ENCODE assay signal across 12 cellular contexts in genomic region chr19:43462383-43462782, GRCh38. TPM values are rescaled to one million over a fixed set of nuclear protein-coding genes. Genes with fewer than 3 reads are reported as not detected.
DNase-seq lines count a peak whose midpoint lies in the region; TF ChIP-seq lines count a peak whose summit lies in the region.
"Had no signal": no experiment of that assay in that cellular context is flagged by ENCODE, and none has a peak within 500 bp of the region (broad histone marks: within the 10 kb centered on the region; RNA-seq: fewer than 3 reads in every experiment).

No MANE protein-coding gene starts in this region.

- in situ Hi-C loops in transverse colon (cut with MboI; ENCODE audit: low pct_ligation_motif_present in 1 of 4, low pct_unique_long_range_greater_than_20kb in 1 of 4, low sequenced_read_pairs in 3 of 4) = no loop called here

- no peak for TF ChIP-seq CTCF in prostate gland (IDR thresholded peaks at IDR 0.05)
- TF ChIP-seq CTCF in tibial artery (IDR thresholded peaks at IDR 0.05) = no peak
- no peak for TF ChIP-seq CTCF in transverse colon (IDR thresholded peaks at IDR 0.05)

- intact Hi-C loops in prostate gland (cut with DNase I) (loop anchor here (5.0 kb wide), 1 partner anchor 40 kb away; the partner anchor contains the start of gene PHLDB3), tibial artery (cut with DNase I; ENCODE audit: low total_unique reads) (loop anchor here (5.0 kb wide), 1 partner anchor 40 kb away; the partner anchor contains the start of gene PHLDB3), transverse colon (cut with DNase I; ENCODE audit: low total_unique reads) (no loop called here)

- H3K27ac ChIP-seq in epithelial cell of prostate (peak overlapping the region; percentile 75), prostate gland (peak overlapping the region; percentile 92 to 96), tibial artery (no peak overlapping the region), transverse colon (peak overlapping the region in 2 of 4 donors; percentile 80 to 88)

- H3K4me1 ChIP-seq in ES-I3 (ENCODE audit: insufficient read depth, low read length) (peaks cover 9% of the 10 kb centered on the region), NT2/D1 (ENCODE audit: insufficient read depth, insufficient read length) (no peaks in the 10 kb centered on the region), prostate gland (replicated peaks) (no peaks in the 10 kb centered on the region), tibial artery (peaks cover 0 to 22% (median 11%) of the 10 kb centered on the region in 4 donors), transverse colon (peaks cover 3 to 26% (median 12%) of the 10 kb centered on the region in 4 donors)

- no peak for TF ChIP-seq POLR2A in prostate gland (IDR thresholded peaks at IDR 0.05)
- no peak for TF ChIP-seq POLR2A in transverse colon (IDR thresholded peaks at IDR 0.05)

- H3K9ac ChIP-seq in ES-I3 (ENCODE audit: low read depth, low read length) (peak overlapping the region; percentile 62; the same call in 1 of the 2 replicates), NT2/D1 (ENCODE audit: insufficient read length, low read depth) (no peak overlapping the region)

- TF ChIP-seq EP300 in transverse colon (IDR thresholded peaks at IDR 0.05; ENCODE audit: low read depth) = no peak

- no peaks in the 10 kb centered on the region for H3K9me3 ChIP-seq in ES-I3 (ENCODE audit: control insufficient read depth, insufficient read depth, low read length)
- H3K9me3 ChIP-seq in NT2/D1 (ENCODE audit: insufficient read depth, low read length) = no peaks in the 10 kb centered on the region
- H3K9me3 ChIP-seq in prostate gland = no peaks in the 10 kb centered on the region
- no peaks in the 10 kb centered on the region for H3K9me3 ChIP-seq in tibial artery
- no peaks in the 10 kb centered on the region for H3K9me3 ChIP-seq in transverse colon

- no peaks in the 10 kb centered on the region for H3K36me3 ChIP-seq in ES-I3 (ENCODE audit: insufficient read depth, low read length)
- no peaks in the 10 kb centered on the region for H3K36me3 ChIP-seq in NT2/D1 (ENCODE audit: insufficient read depth, insufficient read length, low read length)
- H3K36me3 ChIP-seq in prostate gland = no peaks in the 10 kb centered on the region
- H3K36me3 ChIP-seq in tibial artery = peaks cover 0 to 6% (median 0%) of the 10 kb centered on the region in 3 donors
- H3K36me3 ChIP-seq in transverse colon = no peaks in the 10 kb centered on the region

- peaks cover 28% of the 10 kb centered on the region for H3K27me3 ChIP-seq in NT2/D1 (ENCODE audit: insufficient read depth, insufficient read length)
- H3K27me3 ChIP-seq in prostate gland (replicated peaks; ENCODE audit: insufficient read depth) = no peaks in the 10 kb centered on the region
- peaks cover 0 to 9% of the 10 kb centered on the region in 2 donors for H3K27me3 ChIP-seq in tibial artery
- H3K27me3 ChIP-seq in transverse colon = no peaks in the 10 kb centered on the region

- DNase-seq in NT2/D1 (ENCODE audit: low read depth, low spot score) (no peak), epithelial cell of prostate (ENCODE audit: low read depth, low spot score) (no peak), prostate gland (ENCODE audit: low spot score) (no peak), T1000 (lab: John Stamatoyannopoulos, UW) (no peak), tibial artery (no peak), transverse colon (no peak)
- DNase-seq: activated effector memory CD4-positive, alpha-beta T cell treated with anti-CD3 and anti-CD28 coated beads, Interleukin-2, amount 50 U/mL, for 16 hours; HFFc6; kidney; NCI-H524 treated with DMSO at 0.1 percent for 48 hours had no signal

- WGBS in prostate gland = 96% methylated on average over 7 of the region's 7 CpGs
- WGBS in transverse colon (ENCODE audit: low coverage in 1 of 2), 2 donors = 91 to 94% methylated on average over 7 of the region's 7 CpGs

- H3K4me3 ChIP-seq in NT2/D1 (ENCODE audit: insufficient read length, low read depth) (peak overlapping the region; percentile 38), prostate gland (peak overlapping the region; percentile 52 to 79), tibial artery (peak overlapping the region in 1 of 2 donors; percentile 71), transverse colon (peak overlapping the region in 1 of 4 donors; percentile 64)

RNA-seq across cellular contexts. Expression of gene LYPD3, which starts 3.0 kb away (rescaled TPM):
- total RNA-seq in prostate gland (10 to 100 TPM in 1 of 2 donors, 1 to 10 TPM in 1; 9.8 to 27.6 TPM), transverse colon (1 to 10 TPM in 1 of 4 donors, not detected in 3; 2.2 TPM)

RNA-seq across cellular contexts. Expression of gene PHLDB3, which starts 42.2 kb away (rescaled TPM):
- total RNA-seq in prostate gland = 10 to 100 TPM; 43.5 to 54.5 TPM
- total RNA-seq in transverse colon = 10 to 100 TPM; 10.2 to 28.7 (median 16.5) TPM

RNA-seq across cellular contexts. Expression of gene TEX101, which starts 47.7 kb away (rescaled TPM):
- total RNA-seq in prostate gland (10 to 100 TPM in 1 of 2 donors, not detected in 1; 26.0 TPM), transverse colon (not detected)
- total RNA-seq: HFFc6, kidney, sciatic nerve had no signal

Comparison
In these comparisons a context has a peak if more than half of its experiments do, and no peak if none do; other contexts are left out.
1. H3K27ac ChIP-seq: peak in epithelial cell of prostate (single experiment) and prostate gland (2 of 2); none in tibial artery (0 of 2).